ENCODE assay signal across 8 cellular contexts in genomic region chr2:191114403-191114886, GRCh38. TPM values are rescaled to one million over a fixed set of nuclear protein-coding genes. Genes with fewer than 3 reads are reported as not detected.
DNase-seq lines count a peak whose midpoint lies in the region; ATAC-seq and TF ChIP-seq lines count a peak whose summit lies in the region.

No MANE protein-coding gene starts in this region.

- peak; percentile 86 for ATAC-seq in GM18907 (IDR thresholded peaks at IDR 0.05; ENCODE audit: unreplicated experiment)
- ATAC-seq in HG03039 (IDR thresholded peaks at IDR 0.05; ENCODE audit: unreplicated experiment) = peak; percentile 56

- DNase-seq in AG08395 (ENCODE audit: low spot score) (peak; percentile 11), middle frontal gyrus (ENCODE audit: extremely low spot score, low spot score) (peak; percentile 20), mucosa of gallbladder (ENCODE audit: low spot score) (no peak), mesothelial cell of epicardium (ENCODE audit: low spot score in 2 of 2, unreplicated experiment in 2 of 2) (no peak), NCI-H187 (lab: John Stamatoyannopoulos, UW) (no peak)
- peak; percentile 21 to 30 for DNase-seq in activated CD4-positive, alpha-beta T cell treated with anti-CD3 and anti-CD28 coated beads for 4 hours

- H3K4me3 Mint-ChIP-seq in mesothelial cell of epicardium = no peak overlapping the region

- H3K9me3 Mint-ChIP-seq in mesothelial cell of epicardium = no peaks in the 10 kb centered on the region

- H3K27me3 Mint-ChIP-seq in mesothelial cell of epicardium (ENCODE audit: low read depth) = peaks cover 63% of the 10 kb centered on the region

- H3K4me1 Mint-ChIP-seq in mesothelial cell of epicardium = peaks cover 23% of the 10 kb centered on the region

- H3K36me3 Mint-ChIP-seq in mesothelial cell of epicardium = no peaks in the 10 kb centered on the region

- TF ChIP-seq CTCF in mesothelial cell of epicardium (IDR thresholded peaks at IDR 0.05; ENCODE audit: unreplicated experiment) = no peak

- H3K27ac Mint-ChIP-seq in mesothelial cell of epicardium = no peak overlapping the region

RNA-seq across cellular contexts. Expression of gene STAT4, which starts 36.3 kb away (rescaled TPM):
- total RNA-seq in mucosa of gallbladder = 4.8 TPM
- 1.9 to 2.9 TPM (median 2.4 TPM) in 3 replicates for total RNA-seq in mesothelial cell of epicardium

Comparison
In these comparisons a context has a peak if more than half of its experiments do, and no peak if none do; other contexts are left out.
1. DNase-seq: peak in AG08395 (single experiment), activated CD4-positive, alpha-beta T cell treated with anti-CD3 and anti-CD28 coated beads for 4 hours (2 of 2) and middle frontal gyrus (single experiment); none in mucosa of gallbladder (single experiment), mesothelial cell of epicardium (0 of 2) and NCI-H187 (0 of 2).